Comparison of ENCODE assay signal across 11 cellular contexts in the genomic region with DNA sequence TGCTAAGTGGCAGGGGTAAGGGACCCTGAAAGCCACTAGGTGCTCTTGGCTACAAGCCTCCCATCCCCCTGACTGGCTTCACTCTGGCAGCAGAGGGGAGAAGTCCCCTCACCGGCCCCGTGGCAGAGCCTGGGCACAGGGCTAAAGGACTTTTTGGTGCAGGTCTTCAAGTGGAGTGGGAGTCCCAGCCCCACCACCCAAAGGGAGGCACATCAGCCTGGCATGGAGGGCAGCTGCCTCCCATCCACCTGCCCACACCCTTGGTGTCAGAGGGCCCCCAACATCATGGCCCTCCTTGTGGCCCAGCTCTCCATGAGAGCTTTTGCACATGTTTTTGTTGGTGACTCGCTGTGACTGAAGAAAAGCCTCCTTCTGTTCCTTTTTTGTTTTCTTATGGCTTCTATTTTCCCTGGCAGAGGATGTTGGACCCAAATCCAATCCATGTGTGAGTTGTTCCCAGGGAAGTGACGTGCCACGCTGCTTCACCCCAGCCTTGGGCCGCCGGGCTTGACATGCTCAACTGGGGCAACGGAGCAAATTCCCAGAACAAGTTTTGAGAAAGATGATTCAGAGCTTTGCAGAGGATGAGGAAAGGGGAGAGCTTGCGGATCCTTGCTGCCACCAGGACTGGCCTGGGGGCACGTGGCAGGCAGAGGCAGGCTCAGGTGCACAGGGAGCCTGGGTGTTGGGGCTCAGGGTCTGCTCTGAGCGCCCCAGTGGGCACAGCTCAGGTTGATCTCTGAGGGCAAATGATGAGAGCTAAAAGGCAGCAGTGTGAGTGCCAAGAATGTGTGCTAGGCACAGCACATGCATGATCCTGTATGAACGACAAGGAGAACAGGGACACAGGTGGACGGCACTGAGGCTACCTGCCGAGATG. TPM values are rescaled to one million over a fixed set of nuclear protein-coding genes. Genes with fewer than 3 reads are reported as not detected.
DNase-seq lines count a peak whose midpoint lies in the region; ATAC-seq and TF ChIP-seq lines count a peak whose summit lies in the region.
"Had no signal": no experiment of that assay in that cellular context is flagged by ENCODE, and none has a peak within 500 bp of the region (broad histone marks: within the 10 kb centered on the region; RNA-seq: fewer than 3 reads in every experiment).

No MANE protein-coding gene starts in this region.

- DNase-seq in heart left ventricle: peak in 1 of 5 donors; percentile 36
- no peak for DNase-seq in cardiac septum (ENCODE audit: low spot score)
- DNase-seq in dorsolateral prefrontal cortex: peak in 1 of 10 donors; percentile 47
- no peak for DNase-seq in vagina (ENCODE audit: extremely low spot score in 2 of 2)
- no peak for DNase-seq in NCI-H2171 (lab: John Stamatoyannopoulos, UW)
- DNase-seq: activated CD4-positive, CD25-positive, alpha-beta regulatory T cell treated with anti-CD3 and anti-CD28 coated beads, Interleukin-2, amount 50 U/mL, for 72 hours; NCI-H2227 treated with DMSO at 0.1 percent for 48 hours had no signal

- no peaks in the 10 kb centered on the region for H3K9me3 ChIP-seq in heart left ventricle
- no peaks in the 10 kb centered on the region for H3K9me3 ChIP-seq in mucosa of rectum (ENCODE audit: control insufficient read depth in 2 of 2, low read length in 2 of 2)
- no peaks in the 10 kb centered on the region for H3K9me3 ChIP-seq in vagina
- H3K9me3 ChIP-seq: neutrophil had no signal

- no peak overlapping the region for H3K9ac ChIP-seq in mucosa of rectum (ENCODE audit: low read depth in 1 of 2, low read length in 2 of 2)

- peaks cover 0 to 18% (median 0%) of the 10 kb centered on the region in 9 donors for H3K27me3 ChIP-seq in heart left ventricle
- peaks cover 0 to 25% (median 8%) of the 10 kb centered on the region in 45 donors for H3K27me3 ChIP-seq in dorsolateral prefrontal cortex
- peaks cover 7 to 17% of the 10 kb centered on the region in 2 donors for H3K27me3 ChIP-seq in mucosa of rectum (ENCODE audit: control insufficient read depth in 2 of 2, insufficient read depth in 2 of 2, low read length in 2 of 2)
- H3K27me3 ChIP-seq in vagina: no peaks in the 10 kb centered on the region

- H3K4me3 ChIP-seq in heart left ventricle: no peak overlapping the region
- no peak overlapping the region for H3K4me3 ChIP-seq in dorsolateral prefrontal cortex
- H3K4me3 ChIP-seq in mucosa of rectum (ENCODE audit: low read length in 2 of 2): no peak overlapping the region
- no peak overlapping the region for H3K4me3 ChIP-seq in vagina

- peak overlapping the region in 11 of 12 donors; percentile 23 to 90 (median 68) for H3K27ac ChIP-seq in heart left ventricle
- H3K27ac ChIP-seq in dorsolateral prefrontal cortex: peak overlapping the region in 39 of 59 donors; percentile 8 to 84 (median 61)
- H3K27ac ChIP-seq in mucosa of rectum (ENCODE audit: low read depth in 2 of 2, low read length in 2 of 2): peak overlapping the region; percentile 34 to 40
- H3K27ac ChIP-seq in vagina: peak overlapping the region; percentile 98
- H3K27ac ChIP-seq: neutrophil had no signal

- ATAC-seq in heart left ventricle (peak in 3 of 4 donors; percentile 17 to 46 (median 25)), HG02981 (IDR thresholded peaks at IDR 0.05; ENCODE audit: unreplicated experiment) (no peak), GM19328 (IDR thresholded peaks at IDR 0.05; ENCODE audit: unreplicated experiment) (no peak)

- H3K36me3 ChIP-seq in heart left ventricle (peaks cover 0 to 5% (median 0%) of the 10 kb centered on the region in 9 donors), mucosa of rectum (ENCODE audit: control insufficient read depth in 2 of 2, insufficient read depth in 2 of 2, low read length in 2 of 2) (no peaks in the 10 kb centered on the region), vagina (peaks cover 0 to 8% of the 10 kb centered on the region in 2 donors)
- H3K36me3 ChIP-seq: neutrophil had no signal

- TF ChIP-seq POLR2A in heart left ventricle (IDR thresholded peaks at IDR 0.05) (no peak), vagina (IDR thresholded peaks at IDR 0.05) (no peak)

- intact Hi-C loops in heart left ventricle (cut with DNase I): no loop called here
- intact Hi-C loops in cardiac septum (cut with DNase I): loop anchor here (2.0 kb wide), 1 partner anchor 13 kb away; no protein-coding TSS in a partner anchor
- intact Hi-C loops in dorsolateral prefrontal cortex (cut with DNase I): no loop called here
- intact Hi-C loops in vagina (cut with DNase I): no loop called here

- peaks cover 0 to 58% (median 27%) of the 10 kb centered on the region in 12 donors for H3K4me1 ChIP-seq in heart left ventricle
- H3K4me1 ChIP-seq in mucosa of rectum (ENCODE audit: control insufficient read depth in 2 of 2, insufficient read depth in 2 of 2, low read length in 2 of 2): peaks cover 5 to 6% of the 10 kb centered on the region in 2 donors
- peaks cover 52% of the 10 kb centered on the region for H3K4me1 ChIP-seq in vagina

- TF ChIP-seq CTCF in heart left ventricle (IDR thresholded peaks at IDR 0.05) (no peak), dorsolateral prefrontal cortex (IDR thresholded peaks at IDR 0.05 in 54 of 56, conservative IDR thresholded peaks at IDR 0.05 in 2 of 56; ENCODE audit: low read depth in 1 of 56, partially characterized antibody in 56 of 56) (no peak), vagina (IDR thresholded peaks at IDR 0.05) (no peak)

- WGBS in heart left ventricle, 4 donors: 79 to 92% (median 86%) methylated on average over 12 to 14 of the region's 14 CpGs

RNA-seq across cellular contexts. Expression of gene AEBP1, which starts 1.9 kb away (rescaled TPM):
- total RNA-seq in heart left ventricle: 10 to 100 TPM; 15.2 to 51.1 (median 25.4) TPM
- polyA plus RNA-seq in heart left ventricle: 10 to 100 TPM; 10.9 to 20.2 TPM
- 93.1 TPM for total RNA-seq in cardiac septum
- 100 to 1,000 TPM in 5 of 120 experiments, 10 to 100 TPM in 114, 1 to 10 TPM in 1; 9.1 to 175 (median 43.5) TPM for total RNA-seq in dorsolateral prefrontal cortex
- total RNA-seq in vagina: 321 TPM

RNA-seq across cellular contexts. Expression of gene POLM, which starts 19.9 kb away (rescaled TPM):
- total RNA-seq in heart left ventricle (10 to 100 TPM; 10.1 to 24.3 (median 14.0) TPM), cardiac septum (13.9 TPM), dorsolateral prefrontal cortex (10 to 100 TPM; 10.6 to 34.8 (median 18.7) TPM), vagina (31.4 TPM)
- polyA plus RNA-seq in heart left ventricle: 10 to 100 TPM; 10.3 to 13.7 TPM

RNA-seq across cellular contexts. Expression of gene POLD2, which starts 21.1 kb away (rescaled TPM):
- total RNA-seq in heart left ventricle (100 to 1,000 TPM in 1 of 9 donors, 10 to 100 TPM in 8; 74.1 to 150 (median 89.2) TPM), cardiac septum (88.1 TPM), dorsolateral prefrontal cortex (10 to 100 TPM; 33.8 to 83.9 (median 57.8) TPM), vagina (42.0 TPM)
- 100 to 1,000 TPM in 1 of 2 donors, 10 to 100 TPM in 1; 67.0 to 176 TPM for polyA plus RNA-seq in heart left ventricle

RNA-seq across cellular contexts. Expression of gene PGAM2, which starts 36.8 kb away (rescaled TPM):
- 1,000 to 10,000 TPM in 1 of 9 donors, 100 to 1,000 TPM in 8; 300 to 1,183 (median 555) TPM for total RNA-seq in heart left ventricle
- 1,000 to 10,000 TPM in 1 of 2 donors, 100 to 1,000 TPM in 1; 242 to 2,064 TPM for polyA plus RNA-seq in heart left ventricle
- total RNA-seq in cardiac septum: 322 TPM
- 10 to 100 TPM in 66 of 120 experiments, 1 to 10 TPM in 54; 2.8 to 52.0 (median 11.0) TPM for total RNA-seq in dorsolateral prefrontal cortex
- not detected for total RNA-seq in vagina

RNA-seq across cellular contexts. Expression of gene MYL7, which starts 38.9 kb away (rescaled TPM):
- 1,000 to 10,000 TPM in 8 of 9 donors, 100 to 1,000 TPM in 1; 975 to 4,037 (median 2,357) TPM for total RNA-seq in heart left ventricle
- 1,000 to 10,000 TPM; 1,236 to 2,597 TPM for polyA plus RNA-seq in heart left ventricle
- 2,493 TPM for total RNA-seq in cardiac septum
- total RNA-seq in dorsolateral prefrontal cortex: 1 to 10 TPM in 59 of 120 experiments, under 1 TPM in 5, not detected in 56; 0.82 to 5.6 (median 1.9) TPM
- total RNA-seq in vagina: not detected

Comparison
In these comparisons a context has a peak if more than half of its experiments do, and no peak if none do; other contexts are left out.
1. ATAC-seq: peak in heart left ventricle (3 of 4); none in HG02981 (single experiment) and GM19328 (single experiment).
2. H3K27ac ChIP-seq: peak in every context shown above with its lines; median percentile 98 in vagina; 68 in heart left ventricle; 61 in dorsolateral prefrontal cortex; 37 in mucosa of rectum.